In the genomic region with DNA sequence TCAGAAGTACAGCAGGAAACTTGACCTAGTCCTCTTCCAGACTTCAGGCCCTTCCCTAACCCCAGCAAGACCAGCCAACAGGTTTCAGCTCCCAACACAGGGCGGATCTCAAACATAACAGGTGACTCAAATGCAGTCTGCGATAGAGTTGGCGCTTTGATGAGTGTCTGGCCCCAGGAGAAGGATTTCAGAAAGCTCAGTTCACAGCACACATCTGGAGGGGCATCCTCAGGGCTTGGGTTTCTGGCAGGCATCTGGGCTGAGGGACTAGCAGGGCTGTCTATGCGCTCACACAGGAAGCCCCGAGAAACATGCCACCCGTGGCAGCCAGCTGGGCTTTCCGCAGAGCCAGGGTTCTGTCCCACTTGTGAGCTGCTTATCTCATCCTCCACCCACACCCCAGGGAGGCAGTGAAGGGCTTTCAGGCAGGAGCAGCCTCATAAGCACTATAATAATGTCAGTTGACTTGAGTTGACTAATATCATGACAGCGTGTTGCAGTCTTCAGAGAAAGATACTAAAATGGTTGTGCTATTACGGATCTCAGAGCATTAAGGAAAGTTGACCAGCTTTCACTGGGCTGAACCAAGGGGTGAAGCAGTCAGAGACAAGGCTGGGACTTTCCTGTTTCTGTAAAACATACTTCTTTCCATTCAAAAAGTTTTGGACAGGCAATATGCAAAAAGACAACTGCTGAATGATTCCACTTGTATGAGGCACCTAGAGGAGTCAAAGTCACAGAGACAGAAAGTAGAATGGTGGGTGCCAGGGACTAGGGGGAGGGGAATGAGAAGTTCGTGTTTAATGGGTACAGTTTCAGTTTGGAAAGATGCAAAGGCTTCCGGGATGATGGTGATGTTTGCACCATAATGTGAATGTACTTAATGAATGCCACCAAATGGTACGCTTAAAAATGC, we compare ENCODE assay signal across 8 cellular contexts.
DNase-seq lines count a peak whose midpoint lies in the region; ATAC-seq, FAIRE-seq and TF ChIP-seq lines count a peak whose summit lies in the region.

No MANE protein-coding gene starts in this region.

- peak; percentile 72 for ATAC-seq in GM21723 (IDR thresholded peaks at IDR 0.05; ENCODE audit: unreplicated experiment)

- no peak overlapping the region for H2AK5ac ChIP-seq in trophoblast cell (ENCODE audit: low read length)

- H3K4me3 ChIP-seq in OCI-LY3 (ENCODE audit: low read length) (peak overlapping the region; percentile 50), trophoblast cell (ENCODE audit: low read depth, low read length) (no peak overlapping the region), H7 (ENCODE audit: insufficient read depth, low read depth, low read length) (no peak overlapping the region)

- no peaks in the 10 kb centered on the region for H3K79me2 ChIP-seq in OCI-LY3 (ENCODE audit: low read length)
- H3K79me2 ChIP-seq in trophoblast cell (ENCODE audit: control insufficient read depth, insufficient read depth, low read length, poor library complexity) = no peaks in the 10 kb centered on the region

- H3K79me1 ChIP-seq in trophoblast cell (ENCODE audit: low read length) = no peaks in the 10 kb centered on the region

- H3K4ac ChIP-seq in trophoblast cell (ENCODE audit: low read depth, low read length) = no peak overlapping the region

- no peak overlapping the region for H3K14ac ChIP-seq in trophoblast cell (ENCODE audit: low read length)

- peak; percentile 95 for FAIRE-seq in GM12891 (lab: Jason Lieb, UNC)

- peak; percentile 32 for TF ChIP-seq CTCF in OCI-LY3 (IDR thresholded peaks at IDR 0.05; ENCODE audit: low read depth, low read length)

- H3K4me2 ChIP-seq in OCI-LY3 (ENCODE audit: low read length) = peak overlapping the region; percentile 69
- H3K4me2 ChIP-seq in trophoblast cell (ENCODE audit: low read length) = no peak overlapping the region

- H3K9me3 ChIP-seq in OCI-LY3 (ENCODE audit: insufficient read depth, low read length) = no peaks in the 10 kb centered on the region
- peaks cover 2% of the 10 kb centered on the region for H3K9me3 ChIP-seq in trophoblast cell (ENCODE audit: insufficient read depth, low read depth, low read length)

- H3K27me3 ChIP-seq in OCI-LY3 (ENCODE audit: low read depth, low read length) (no peaks in the 10 kb centered on the region), trophoblast cell (ENCODE audit: insufficient read depth, low read length) (no peaks in the 10 kb centered on the region), H7 (ENCODE audit: control insufficient read depth, insufficient read depth, low read length) (no peaks in the 10 kb centered on the region)

- WGBS in trophoblast cell (ENCODE audit: extremely low coverage, insufficient coverage, insufficient read length) = no CpG with 5 or more reads among the region's 12 CpGs

- no peaks in the 10 kb centered on the region for H3K36me3 ChIP-seq in OCI-LY3 (replicated peaks; ENCODE audit: low read depth, low read length)
- no peaks in the 10 kb centered on the region for H3K36me3 ChIP-seq in trophoblast cell (ENCODE audit: control insufficient read depth in 1 of 2, insufficient read depth in 2 of 2, low read length in 2 of 2)
- no peaks in the 10 kb centered on the region for H3K36me3 ChIP-seq in H7 (replicated peaks; ENCODE audit: control insufficient read depth, insufficient read depth, low read length)

- H2AFZ ChIP-seq in OCI-LY3 (ENCODE audit: low read depth, low read length) = peak overlapping the region; percentile 2; the same call in 1 of the 2 replicates
- H2AFZ ChIP-seq in trophoblast cell (ENCODE audit: insufficient read depth, low read length, poor library complexity) = no peak overlapping the region

- no peak overlapping the region for H4K91ac ChIP-seq in trophoblast cell (ENCODE audit: low read depth, low read length)

- H3K27ac ChIP-seq in OCI-LY3 (ENCODE audit: low read length) = peak overlapping the region; percentile 83
- no peak overlapping the region for H3K27ac ChIP-seq in trophoblast cell (ENCODE audit: low read depth, low read length)

- H2BK12ac ChIP-seq in trophoblast cell (ENCODE audit: low read length) = peak overlapping the region; percentile 18

- H3K18ac ChIP-seq in trophoblast cell (ENCODE audit: low read length) = no peak overlapping the region

- TF ChIP-seq POLR2A in GM12891 (IDR thresholded peaks at IDR 0.05; ENCODE audit: low read depth, low read length) = peak; percentile 64; the same call in 1 of the 2 replicates

- H3K9ac ChIP-seq in OCI-LY3 (ENCODE audit: low read length) (peak overlapping the region; percentile 67), trophoblast cell (ENCODE audit: low read length) (no peak overlapping the region)

- no peak overlapping the region for H4K12ac ChIP-seq in trophoblast cell (ENCODE audit: low read depth, low read length)

- H3K23ac ChIP-seq in trophoblast cell (ENCODE audit: low read length) = no peak overlapping the region

- H3K4me1 ChIP-seq in OCI-LY3 (ENCODE audit: low read length) (peaks cover 61% of the 10 kb centered on the region), trophoblast cell (ENCODE audit: control insufficient read depth in 1 of 2, insufficient read depth in 2 of 2, low read length in 2 of 2) (no peaks in the 10 kb centered on the region)

- H2BK5ac ChIP-seq in trophoblast cell (ENCODE audit: low read depth, low read length, poor library complexity) = no peak overlapping the region

- peak; percentile 30 for DNase-seq in GM12891 (ENCODE audit: insufficient read length, low spot score)
- DNase-seq in activated naive CD4-positive, alpha-beta T cell treated with Interleukin-2 at 50 U/mL for 16 hours = peak; percentile 86
- no peak for DNase-seq in trophoblast cell
- DNase-seq in H7 = no peak
- DNase-seq in mucosa of gallbladder (ENCODE audit: low spot score) = no peak
- no peak for DNase-seq in KG1 (lab: John Stamatoyannopoulos, UW)

- H4K20me1 ChIP-seq in OCI-LY3 (ENCODE audit: insufficient read depth, low read length) = no peaks in the 10 kb centered on the region

- H4K8ac ChIP-seq in trophoblast cell (ENCODE audit: low read depth, low read length) = no peak overlapping the region

- no peak overlapping the region for H2BK120ac ChIP-seq in trophoblast cell (ENCODE audit: insufficient read depth, low read length, poor library complexity)

TF ChIP-seq in GM12891, 5 proteins besides CTCF, POLR2A, EP300 and RAD21:
- TF ChIP-seq POU2F2 (IDR thresholded peaks at IDR 0.05; ENCODE audit: low read depth, low read length) (peak; percentile 31), POLR2AphosphoS5 (IDR thresholded peaks at IDR 0.05; ENCODE audit: low read depth, low read length) (peak; percentile 77; the same call in 1 of the 2 replicates), SPI1 (IDR thresholded peaks at IDR 0.05; ENCODE audit: low read depth, low read length) (no peak; the same call in 1 of the 2 replicates), TAF1 (IDR thresholded peaks at IDR 0.05; ENCODE audit: low read depth, low read length) (peak; percentile 77)

Comparison
In these comparisons a context has a peak if more than half of its experiments do, and no peak if none do; other contexts are left out.
1. DNase-seq: peak in GM12891 (single experiment) and activated naive CD4-positive, alpha-beta T cell treated with Interleukin-2 at 50 U/mL for 16 hours (single experiment); none in trophoblast cell (0 of 2), H7 (single experiment), mucosa of gallbladder (single experiment) and KG1 (single experiment).